Comparison of ENCODE assay signal across 8 cellular contexts in the genomic region with DNA sequence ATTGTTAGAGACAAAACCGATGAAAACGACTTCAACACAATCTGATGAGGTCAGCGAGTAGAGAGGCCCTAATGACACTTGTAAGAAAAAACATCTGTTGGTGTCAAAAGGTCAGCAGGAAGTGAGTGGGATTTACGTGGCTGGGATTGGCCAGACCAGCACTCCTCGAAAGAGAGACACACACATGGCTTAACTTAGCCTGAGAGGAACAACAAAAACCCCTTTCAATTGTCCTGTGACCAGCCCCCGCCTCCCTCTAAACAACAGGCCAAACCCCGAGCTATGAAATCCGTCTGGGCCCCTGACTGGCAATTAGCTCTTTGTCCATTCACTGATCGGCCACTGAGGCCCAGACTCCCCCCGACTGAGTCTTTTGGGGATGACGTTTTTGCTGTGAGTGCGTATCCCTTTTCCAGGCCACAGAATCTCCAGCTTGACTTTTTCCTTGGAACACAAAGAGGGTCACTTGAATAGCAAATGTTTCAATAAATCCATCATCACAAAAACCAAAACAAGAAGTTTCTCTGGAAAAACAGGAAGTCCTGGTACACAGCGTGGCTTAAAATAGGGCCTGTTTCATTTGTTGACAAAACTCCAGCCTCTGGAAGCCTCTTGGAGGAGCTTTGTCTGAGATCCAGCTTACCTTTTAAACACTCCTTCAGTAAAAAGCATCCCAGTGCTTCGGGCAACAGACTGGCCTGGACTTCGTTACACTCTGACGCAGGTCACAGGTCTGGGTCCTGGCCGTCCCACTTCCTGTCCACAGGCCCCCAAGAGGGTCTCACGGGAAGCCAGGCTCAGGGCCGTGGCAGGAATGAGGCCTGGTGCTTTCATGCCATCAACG.
DNase-seq lines count a peak whose midpoint lies in the region; ATAC-seq and TF ChIP-seq lines count a peak whose summit lies in the region.

No MANE protein-coding gene starts in this region.

- H3K27ac ChIP-seq in iPS-18a (ENCODE audit: low read length) (peak overlapping the region; percentile 11), sigmoid colon (peak overlapping the region; percentile 78 to 96 (median 88))

- H3K27me3 ChIP-seq in iPS-18a (ENCODE audit: control insufficient read depth, insufficient read depth, low read length) (no peaks in the 10 kb centered on the region), sigmoid colon (no peaks in the 10 kb centered on the region)

- no peak overlapping the region for H3K4me3 ChIP-seq in iPS-18a (ENCODE audit: low read length)
- peak overlapping the region in 1 of 4 donors; percentile 2 for H3K4me3 ChIP-seq in sigmoid colon

- intact Hi-C loops in sigmoid colon (cut with DNase I): loop anchor here (5.0 kb wide), 1 partner anchor 90 kb away; no protein-coding TSS in a partner anchor

- ATAC-seq in HG03520 (IDR thresholded peaks at IDR 0.05; ENCODE audit: unreplicated experiment) (peak; percentile 43), GM18870 (IDR thresholded peaks at IDR 0.05; ENCODE audit: unreplicated experiment) (no peak)

- TF ChIP-seq POLR2A in sigmoid colon (IDR thresholded peaks at IDR 0.05): no peak

- no peak for TF ChIP-seq CTCF in sigmoid colon (IDR thresholded peaks at IDR 0.05)

- H3K36me3 ChIP-seq in iPS-18a (ENCODE audit: control insufficient read depth, low read depth, low read length) (peaks cover 2% of the 10 kb centered on the region), sigmoid colon (no peaks in the 10 kb centered on the region)

- H3K4me1 ChIP-seq in iPS-18a (ENCODE audit: control insufficient read depth, low read depth, low read length) (peaks cover 27% of the 10 kb centered on the region), sigmoid colon (peaks cover 0 to 93% (median 90%) of the 10 kb centered on the region in 4 donors)

- no peaks in the 10 kb centered on the region for H3K9me3 ChIP-seq in iPS-18a (ENCODE audit: control insufficient read depth, low read depth, low read length)
- no peaks in the 10 kb centered on the region for H3K9me3 ChIP-seq in sigmoid colon

- no peak overlapping the region for H3K9ac ChIP-seq in iPS-18a (ENCODE audit: low read length)

- TF ChIP-seq EP300 in sigmoid colon (IDR thresholded peaks at IDR 0.05): peak in 1 of 4 donors; percentile 26

- WGBS in sigmoid colon, 2 donors: 38 to 41% methylated on average over 20 of the region's 20 CpGs

- DNase-seq in AG08395 (ENCODE audit: low spot score): peak; percentile 84
- DNase-seq in astrocyte of the hippocampus (ENCODE audit: low read depth, low spot score): peak; percentile 82
- peak; percentile 96 for DNase-seq in sigmoid colon
- DNase-seq in NCI-H1694 (lab: John Stamatoyannopoulos, UW): no peak
- DNase-seq in NCI-H526 (lab: John Stamatoyannopoulos, UW): no peak

Comparison
In these comparisons a context has a peak if more than half of its experiments do, and no peak if none do; other contexts are left out.
1. DNase-seq: peak in AG08395 (single experiment), astrocyte of the hippocampus (single experiment) and sigmoid colon (single experiment); none in NCI-H1694 (single experiment) and NCI-H526 (0 of 2).